Comparison of ENCODE assay signal across 26 cellular contexts in the genomic region with DNA sequence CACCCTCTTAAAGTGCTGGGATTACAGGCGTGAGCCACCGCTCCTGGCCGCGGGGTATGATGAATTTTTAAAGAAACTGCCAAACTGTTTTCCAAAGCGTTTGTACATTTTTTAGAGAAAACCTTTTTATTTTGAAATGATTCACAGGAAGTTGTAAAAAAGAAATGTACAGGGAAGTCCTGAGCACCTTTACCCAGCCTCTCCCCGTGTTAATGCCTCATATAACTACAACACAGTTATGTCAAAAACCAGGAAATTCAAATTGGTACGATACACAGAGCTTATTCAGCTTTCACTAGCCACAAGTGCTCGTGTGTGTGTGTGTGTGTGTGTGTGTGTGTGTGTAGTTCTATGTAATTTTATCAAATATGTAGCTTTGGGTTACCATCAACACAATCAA. TPM values are rescaled to one million over a fixed set of nuclear protein-coding genes. Genes with fewer than 3 reads are reported as not detected.
"Had no signal": no experiment of that assay in that cellular context is flagged by ENCODE, and none has a peak within 500 bp of the region (broad histone marks: within the 10 kb centered on the region; RNA-seq: fewer than 3 reads in every experiment).

No MANE protein-coding gene starts in this region.

- H3K4me1 ChIP-seq: adrenal gland, right lobe of liver, tibial nerve, vagina had no signal

- H3K36me3 Mint-ChIP-seq: activated naive CD4-positive, alpha-beta T cell treated with anti-CD3 and anti-CD28 coated beads, Interleukin-2, amount 50 U/mL, for 24 hours had no signal

- FAIRE-seq: frontal cortex, TTC549 had no signal

- H3K4me3 ChIP-seq: adrenal gland, ovary, right lobe of liver, smooth muscle cell, tibial nerve, vagina had no signal

- DNase-seq: activated B cell treated with CpG ODN at 0.5 μM for 24 hours; activated CD4-positive, alpha-beta T cell treated with anti-CD3 and anti-CD28 coated beads, Interleukin-2, amount 10 ng/mL, durations not matched to agents 24 days and 14 days; activated effector memory CD4-positive, alpha-beta T cell treated with Interleukin-2 at 50 U/mL for 16 hours; adrenal gland; caudate nucleus; cortex of kidney; effector CD8-positive, alpha-beta T cell; head of caudate nucleus; kidney glomerular epithelial cell; ovary; right lobe of liver; stimulated activated CD4-positive, alpha-beta T cell treated with anti-CD3 and anti-CD28 coated beads, Interleukin-4, amount 100 ng/mL, for 4 hours; stimulated activated CD8-positive, alpha-beta memory T cell treated with anti-CD3 and anti-CD28 coated beads, Interleukin-4, amount 100 ng/mL, for 48 hours; stimulated activated naive CD4-positive, alpha-beta T cell treated with Interleukin-2 at 50 U/mL for 16 hours; substantia nigra had no signal

- H3K9me3 Mint-ChIP-seq: activated B cell treated with CpG ODN at 0.5 μM for 24 hours; activated CD4-positive, alpha-beta T cell treated with anti-CD3 and anti-CD28 coated beads, Interleukin-2, amount 10 ng/mL, durations not matched to agents 24 days and 14 days; activated naive CD4-positive, alpha-beta T cell treated with anti-CD3 and anti-CD28 coated beads, Interleukin-2, amount 50 U/mL, for 24 hours; neural crest cell had no signal

- H3K27me3 Mint-ChIP-seq: activated B cell treated with CpG ODN at 0.5 μM for 24 hours; activated CD4-positive, alpha-beta T cell treated with anti-CD3 and anti-CD28 coated beads, Interleukin-2, amount 10 ng/mL, durations not matched to agents 24 days and 14 days; activated naive CD4-positive, alpha-beta T cell treated with anti-CD3 and anti-CD28 coated beads, Interleukin-2, amount 50 U/mL, for 24 hours had no signal

- H3K9me3 ChIP-seq: adrenal gland, ovary, right lobe of liver, tibial nerve, vagina had no signal

- H3K27ac Mint-ChIP-seq: activated B cell treated with CpG ODN at 0.5 μM for 24 hours; activated CD4-positive, alpha-beta T cell treated with anti-CD3 and anti-CD28 coated beads, Interleukin-2, amount 10 ng/mL, durations not matched to agents 24 days and 14 days; activated naive CD4-positive, alpha-beta T cell treated with anti-CD3 and anti-CD28 coated beads, Interleukin-2, amount 50 U/mL, for 24 hours had no signal

- H3K27me3 ChIP-seq: adrenal gland, ovary, right lobe of liver, vagina had no signal

- H3K4me3 Mint-ChIP-seq: activated B cell treated with CpG ODN at 0.5 μM for 24 hours; activated CD4-positive, alpha-beta T cell treated with anti-CD3 and anti-CD28 coated beads, Interleukin-2, amount 10 ng/mL, durations not matched to agents 24 days and 14 days; activated naive CD4-positive, alpha-beta T cell treated with anti-CD3 and anti-CD28 coated beads, Interleukin-2, amount 50 U/mL, for 24 hours; neural crest cell had no signal

- H3K36me3 ChIP-seq: adrenal gland, ovary, right lobe of liver, tibial nerve, vagina had no signal

- H3K27ac ChIP-seq: adrenal gland, ovary, right lobe of liver, tibial nerve, vagina had no signal

RNA-seq across cellular contexts. Expression of a gene that starts 18.0 kb away (rescaled TPM):
- total RNA-seq: activated CD4-positive, alpha-beta T cell treated with anti-CD3 and anti-CD28 coated beads, Interleukin-2, amount 10 ng/mL, durations not matched to agents 24 days and 14 days; activated CD8-positive, alpha-beta memory T cell treated with anti-CD3 and anti-CD28 coated beads for 36 hours; adrenal gland; frontal cortex; mesenteric fat pad; neural crest cell; ovary; pulmonary artery endothelial cell; right lobe of liver; smooth muscle cell; T-helper 2 cell treated with Interferon-gamma antibody and Interleukin-4, amounts not matched to agents 100 ng/mL and 5 ng/mL, for 36 hours; tibial nerve; vagina had no signal
